Comparison of ENCODE assay signal across 12 cellular contexts in the genomic region with DNA sequence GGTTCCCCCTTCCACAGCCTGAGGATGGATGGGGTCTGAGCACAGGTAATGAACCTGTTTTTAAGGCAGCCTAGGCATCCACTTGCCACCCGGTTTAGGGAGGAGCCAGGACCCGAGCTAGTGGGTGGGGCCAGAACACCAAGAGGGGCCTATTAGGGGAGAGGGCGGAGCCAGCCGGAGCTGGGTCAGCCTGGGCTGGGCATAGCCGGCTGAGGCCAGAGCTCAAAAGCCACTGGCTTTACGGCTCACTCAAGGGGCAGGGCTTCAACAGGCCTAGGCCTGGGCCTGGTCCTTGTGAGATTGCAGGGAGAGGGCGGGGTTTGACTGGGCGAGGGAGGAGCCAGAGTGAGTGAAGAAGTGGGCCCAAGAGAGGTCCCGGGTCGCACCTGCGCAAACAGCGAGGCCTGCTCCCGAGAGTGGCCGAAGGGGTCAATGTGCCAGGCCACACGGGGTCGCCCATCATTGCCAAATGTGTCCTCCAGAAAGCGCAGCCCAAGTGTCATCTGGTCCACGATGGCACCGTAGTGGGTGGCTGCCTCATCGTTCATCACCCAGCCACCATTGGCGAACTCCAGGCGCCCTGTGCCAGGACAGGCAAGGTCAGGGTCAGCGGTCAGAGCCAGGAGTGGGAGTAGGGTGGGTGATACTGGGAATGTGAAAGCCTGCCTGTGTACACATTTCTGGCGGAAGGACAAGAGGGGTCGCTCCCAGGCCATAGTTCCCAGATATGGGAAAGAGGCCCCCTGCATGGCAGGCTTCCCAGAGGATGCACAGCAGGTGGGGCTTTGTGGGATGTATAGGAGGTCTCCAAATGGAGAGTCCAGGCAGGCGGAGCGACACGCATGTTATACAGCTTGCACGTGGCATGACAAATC.
A peak's percentile ranks its signal among the peaks of the same experiment; 100 is the strongest.
DNase-seq lines count a peak whose midpoint lies in the region; ATAC-seq and TF ChIP-seq lines count a peak whose summit lies in the region.
"Had no signal": no experiment of that assay in that cellular context is flagged by ENCODE, and none has a peak within 500 bp of the region (broad histone marks: within the 10 kb centered on the region; RNA-seq: fewer than 3 reads in every experiment).

No MANE protein-coding gene starts in this region.

- peak overlapping the region; percentile 94 for H3K27ac ChIP-seq in neutrophil
- H3K27ac ChIP-seq: A549, thoracic aorta had no signal

- H3K4me1 ChIP-seq in neutrophil (ENCODE audit: control insufficient read depth in 1 of 2, insufficient read depth in 1 of 2, low read depth in 1 of 2, low read length in 1 of 2): peaks cover 45 to 52% of the 10 kb centered on the region in 2 experiments

- no peaks in the 10 kb centered on the region for H3K9me3 Mint-ChIP-seq in activated naive CD8-positive, alpha-beta T cell treated with anti-CD3 and anti-CD28 coated beads, Interleukin-2, amount 50 U/mL, for 24 hours

- H3K4me3 ChIP-seq in neutrophil (ENCODE audit: low read depth in 1 of 2, low read length in 1 of 2): peak overlapping the region; percentile 91 to 92
- H3K4me3 ChIP-seq: A549 had no signal

- peaks cover 54% of the 10 kb centered on the region for H3K36me3 ChIP-seq in neutrophil

- ATAC-seq in activated naive CD8-positive, alpha-beta T cell treated with anti-CD3 and anti-CD28 coated beads, Interleukin-2, amount 50 U/mL, for 24 hours: no peak
- ATAC-seq in GM18873 (IDR thresholded peaks at IDR 0.05; ENCODE audit: low FRiP score, unreplicated experiment): no peak
- ATAC-seq: A549 had no signal

- no peak for TF ChIP-seq CTCF in neutrophil (IDR thresholded peaks at IDR 0.05)

- no peaks in the 10 kb centered on the region for H3K9me3 ChIP-seq in neutrophil
- H3K9me3 ChIP-seq: A549, thoracic aorta had no signal

- H3K27ac Mint-ChIP-seq in activated naive CD8-positive, alpha-beta T cell treated with anti-CD3 and anti-CD28 coated beads, Interleukin-2, amount 50 U/mL, for 24 hours: peak overlapping the region; percentile 96

- no peaks in the 10 kb centered on the region for H3K27me3 ChIP-seq in neutrophil

- no peaks in the 10 kb centered on the region for H3K27me3 Mint-ChIP-seq in activated naive CD8-positive, alpha-beta T cell treated with anti-CD3 and anti-CD28 coated beads, Interleukin-2, amount 50 U/mL, for 24 hours

- DNase-seq in SIG-M5 treated with dmso at 0.1 percent for 504 hours (lab: John Stamatoyannopoulos, UW; ENCODE audit: unreplicated experiment) (peak; percentile 2), SIG-M5 (lab: John Stamatoyannopoulos, UW) (no peak), MV-4-11 (lab: John Stamatoyannopoulos, UW) (peak; percentile 11), hepatic stellate cell (ENCODE audit: low spot score) (no peak)
- DNase-seq in activated naive CD8-positive, alpha-beta T cell treated with anti-CD3 and anti-CD28 coated beads, Interleukin-2, amount 50 U/mL, for 24 hours: no peak
- DNase-seq in stimulated activated CD4-positive, alpha-beta T cell treated with anti-CD3 and anti-CD28 coated beads, Interleukin-1b, Interleukin-23, amount 100 ng/mL, for 48 hours: no peak
- DNase-seq: GOT3, OCI-M1 had no signal

- H3K4me3 Mint-ChIP-seq in activated naive CD8-positive, alpha-beta T cell treated with anti-CD3 and anti-CD28 coated beads, Interleukin-2, amount 50 U/mL, for 24 hours: peak overlapping the region; percentile 96

- peaks cover 39% of the 10 kb centered on the region for H3K36me3 Mint-ChIP-seq in activated naive CD8-positive, alpha-beta T cell treated with anti-CD3 and anti-CD28 coated beads, Interleukin-2, amount 50 U/mL, for 24 hours (ENCODE audit: low read depth)

- H3K4me1 Mint-ChIP-seq in activated naive CD8-positive, alpha-beta T cell treated with anti-CD3 and anti-CD28 coated beads, Interleukin-2, amount 50 U/mL, for 24 hours: peaks cover 43% of the 10 kb centered on the region

Comparison
In these comparisons a context has a peak if more than half of its experiments do, and no peak if none do; other contexts are left out.
1. DNase-seq: peak in SIG-M5 treated with dmso at 0.1 percent for 504 hours (single experiment) and MV-4-11 (single experiment); none in SIG-M5 (single experiment), activated naive CD8-positive, alpha-beta T cell treated with anti-CD3 and anti-CD28 coated beads, Interleukin-2, amount 50 U/mL, for 24 hours (single experiment), stimulated activated CD4-positive, alpha-beta T cell treated with anti-CD3 and anti-CD28 coated beads, Interleukin-1b, Interleukin-23, amount 100 ng/mL, for 48 hours (single experiment) and hepatic stellate cell (single experiment).